21 cellular contexts compared by ENCODE assay signal in genomic region chr17:77923776-77924513, GRCh38.
"Had no signal": no experiment of that assay in that cellular context is flagged by ENCODE, and none has a peak within 500 bp of the region (broad histone marks: within the 10 kb centered on the region; RNA-seq: fewer than 3 reads in every experiment).

No MANE protein-coding gene starts in this region.

- H3K27me3 ChIP-seq: thyroid gland had no signal

- H3K9me3 Mint-ChIP-seq: activated B cell treated with CpG ODN at 0.5 μM for 24 hours; activated CD8-positive, alpha-beta T cell treated with anti-CD3 and anti-CD28 coated beads for 36 hours; activated naive CD4-positive, alpha-beta T cell treated with anti-CD3 and anti-CD28 coated beads, Interleukin-2, amount 50 U/mL, for 24 hours; T-helper 1 cell treated with Interleukin-12 subunit alpha and Interleukin-12 subunit beta and Interleukin-4 antibody, amounts not matched to agents 30 μg/mL and 1 μg/mL, for 36 hours had no signal

- H3K27ac ChIP-seq: adrenal gland, foreskin keratinocyte, lower lobe of right lung, neutrophil, stomach, thyroid gland had no signal

- H3K27ac Mint-ChIP-seq: activated B cell treated with CpG ODN at 0.5 μM for 24 hours; activated CD8-positive, alpha-beta T cell treated with anti-CD3 and anti-CD28 coated beads for 36 hours; activated naive CD4-positive, alpha-beta T cell treated with anti-CD3 and anti-CD28 coated beads, Interleukin-2, amount 50 U/mL, for 24 hours; immature natural killer cell; T-helper 1 cell treated with Interleukin-12 subunit alpha and Interleukin-12 subunit beta and Interleukin-4 antibody, amounts not matched to agents 30 μg/mL and 1 μg/mL, for 36 hours had no signal

- H3K27me3 Mint-ChIP-seq: activated naive CD4-positive, alpha-beta T cell treated with anti-CD3 and anti-CD28 coated beads, Interleukin-2, amount 50 U/mL, for 24 hours had no signal

- H3K4me1 ChIP-seq: adrenal gland, foreskin keratinocyte, lower lobe of right lung, thyroid gland had no signal

- H3K36me3 Mint-ChIP-seq: immature natural killer cell had no signal

- ATAC-seq: activated CD8-positive, alpha-beta T cell treated with anti-CD3 and anti-CD28 coated beads for 36 hours; foreskin keratinocyte had no signal

- DNase-seq: activated B cell treated with CpG ODN at 0.5 μM for 24 hours; activated CD4-positive, alpha-beta T cell treated with anti-CD3 and anti-CD28 coated beads for 48 hours; activated CD8-positive, alpha-beta memory T cell treated with anti-CD3 and anti-CD28 coated beads, Interleukin-2, amount 50 U/mL, for 4 hours; activated CD8-positive, alpha-beta T cell treated with anti-CD3 and anti-CD28 coated beads for 36 hours; activated effector memory CD4-positive, alpha-beta T cell treated with anti-CD3 and anti-CD28 coated beads, Interleukin-2, amount 50 U/mL, for 16 hours; activated T-cell treated with anti-CD3 and anti-CD28 coated beads, Interleukin-2, amount 50 U/mL, for 48 hours; adrenal gland; effector CD4-positive, alpha-beta T cell; foreskin keratinocyte; glutamatergic neuron; immature natural killer cell; left cardiac atrium; lower lobe of right lung; midbrain; stimulated activated CD4-positive, alpha-beta T cell treated with anti-CD3 and anti-CD28 coated beads, Interleukin-12 subunit alpha, Interleukin-12 subunit beta, amount 100 ng/mL, for 4 hours; stimulated activated CD4-positive, alpha-beta T cell treated with anti-CD3 and anti-CD28 coated beads, Interleukin-2, amount 100 ng/mL, for 24 hours; stomach; thyroid gland had no signal

- H3K4me3 Mint-ChIP-seq: activated B cell treated with CpG ODN at 0.5 μM for 24 hours; activated CD8-positive, alpha-beta T cell treated with anti-CD3 and anti-CD28 coated beads for 36 hours; activated naive CD4-positive, alpha-beta T cell treated with anti-CD3 and anti-CD28 coated beads, Interleukin-2, amount 50 U/mL, for 24 hours; immature natural killer cell; T-helper 1 cell treated with Interleukin-12 subunit alpha and Interleukin-12 subunit beta and Interleukin-4 antibody, amounts not matched to agents 30 μg/mL and 1 μg/mL, for 36 hours had no signal

- H3K36me3 ChIP-seq: adrenal gland, lower lobe of right lung, neutrophil, stomach, thyroid gland had no signal

- H3K9me3 ChIP-seq: adrenal gland, lower lobe of right lung, neutrophil, thyroid gland had no signal

- H3K4me3 ChIP-seq: adrenal gland, lower lobe of right lung, stomach, thyroid gland had no signal
